In the genomic region with DNA sequence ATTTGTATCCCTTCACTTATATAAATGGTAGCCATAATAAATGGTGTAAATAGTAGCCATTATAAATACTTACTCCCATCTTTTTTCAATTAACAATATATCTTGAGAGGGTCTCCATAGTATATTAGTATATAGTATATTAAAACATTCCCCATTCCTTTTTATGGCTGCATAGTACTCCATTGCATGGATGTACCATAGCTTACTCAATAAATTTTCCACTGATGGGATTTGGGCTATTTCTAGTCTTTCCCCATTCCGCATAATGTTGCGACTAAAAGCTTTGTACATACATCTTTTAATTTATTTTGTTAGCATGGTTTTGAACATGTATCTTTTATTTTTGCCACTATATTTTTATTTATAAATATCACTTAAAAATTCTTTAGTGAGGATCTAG, we compare ENCODE assay signal across 8 cellular contexts.
"Had no signal": no experiment of that assay in that cellular context is flagged by ENCODE, and none has a peak within 500 bp of the region (broad histone marks: within the 10 kb centered on the region; RNA-seq: fewer than 3 reads in every experiment).

No MANE protein-coding gene starts in this region.

- DNase-seq: GM23248, GOT3, H9, HCEC 1CT, KG1 had no signal

- H3K27ac ChIP-seq: GM23248, HL-60 had no signal

- H2AFZ ChIP-seq: GM23248 had no signal

- FAIRE-seq: H54, HepG2 had no signal

- H3K4me3 ChIP-seq: GM23248 had no signal

- H3K9ac ChIP-seq: GM23248 had no signal

- ATAC-seq: HepG2 had no signal
